ENCODE assay signal across 8 cellular contexts in genomic region chr22:37681556-37682049, GRCh38.
A peak's percentile ranks its signal among the peaks of the same experiment; 100 is the strongest.
DNase-seq lines count a peak whose midpoint lies in the region; ATAC-seq lines count a peak whose summit lies in the region.

No MANE protein-coding gene starts in this region.

- ATAC-seq in GM21528 (IDR thresholded peaks at IDR 0.05; ENCODE audit: low FRiP score, unreplicated experiment) (no peak), GM19455 (IDR thresholded peaks at IDR 0.05; ENCODE audit: unreplicated experiment) (no peak)

- DNase-seq in GM03348 (ENCODE audit: low spot score): peak; percentile 87
- DNase-seq in NAMALWA (ENCODE audit: low spot score): peak; percentile 86
- peak; percentile 27 to 76 (median 55) for DNase-seq in T-helper 2 cell
- peak in 39 of 58 donors; percentile 7 to 73 (median 38) for DNase-seq in anterior cingulate cortex (lab: John Stamatoyannopoulos, UW)
- DNase-seq in iPS-NIHi11 (ENCODE audit: low spot score): peak; percentile 77
- DNase-seq in stimulated activated CD4-positive, alpha-beta T cell treated with anti-CD3 and anti-CD28 coated beads, Interleukin-15, amount 100 ng/mL, for 24 hours: peak; percentile 85
